17 cellular contexts compared by ENCODE assay signal in the genomic region with DNA sequence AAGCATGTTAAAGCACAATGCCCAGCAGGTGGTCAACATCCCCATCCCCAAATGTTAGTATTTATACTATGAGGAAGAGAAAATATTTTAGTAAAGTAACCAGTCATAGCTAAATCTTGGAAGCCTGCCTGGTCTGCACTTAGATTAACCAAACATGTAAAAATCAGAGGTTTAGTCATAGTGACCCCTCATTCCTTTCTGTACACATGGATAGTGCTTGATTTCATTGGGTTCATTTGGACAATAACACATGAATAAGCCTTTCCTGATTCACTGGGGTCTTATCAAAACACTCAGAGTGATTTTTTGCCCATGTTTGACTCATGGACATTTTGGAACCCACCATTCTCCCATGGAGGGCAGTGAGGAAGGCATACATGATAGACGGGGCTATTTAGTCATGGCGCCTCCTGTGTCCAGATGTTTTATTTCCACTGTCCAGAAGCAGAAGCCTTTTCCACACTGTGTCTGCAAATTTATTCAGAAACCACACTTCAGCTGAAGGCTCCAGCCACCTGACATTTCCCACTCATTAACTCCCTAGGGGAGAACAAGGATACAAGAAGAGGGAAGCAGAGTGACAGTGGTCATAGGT.
DNase-seq lines count a peak whose midpoint lies in the region; TF ChIP-seq lines count a peak whose summit lies in the region.
"Had no signal": no experiment of that assay in that cellular context is flagged by ENCODE, and none has a peak within 500 bp of the region (broad histone marks: within the 10 kb centered on the region; RNA-seq: fewer than 3 reads in every experiment).

No MANE protein-coding gene starts in this region.

- H3K36me3 ChIP-seq in ACC112 (ENCODE audit: insufficient read depth, low read length), result no peaks in the 10 kb centered on the region
- H3K36me3 ChIP-seq in effector memory CD4-positive, alpha-beta T cell (ENCODE audit: control insufficient read depth, insufficient read depth, low read length), result no peaks in the 10 kb centered on the region
- H3K36me3 ChIP-seq: breast epithelium, heart right ventricle, ovary, upper lobe of right lung had no signal

- H3K27ac ChIP-seq in ACC112 (ENCODE audit: low read depth, low read length), result peak overlapping the region; percentile 95
- H3K27ac ChIP-seq in effector memory CD4-positive, alpha-beta T cell (ENCODE audit: insufficient read depth, low read length, poor library complexity, severe bottlenecking), result no peak overlapping the region
- H3K27ac ChIP-seq: breast epithelium, ovary, upper lobe of right lung had no signal

- TF ChIP-seq CTCF in HFF-Myc (IDR thresholded peaks at IDR 0.05; ENCODE audit: low read depth, low read length, missing control alignments), result no peak

- H3K79me2 ChIP-seq in ACC112 (ENCODE audit: control insufficient read depth, insufficient read depth, low read length, unreplicated experiment), result no peaks in the 10 kb centered on the region

- no peaks in the 10 kb centered on the region for H3K9me3 ChIP-seq in effector memory CD4-positive, alpha-beta T cell (ENCODE audit: control insufficient read depth, low read length)
- H3K9me3 ChIP-seq: upper lobe of right lung had no signal

- peaks cover 44% of the 10 kb centered on the region for H3K4me1 ChIP-seq in ACC112 (ENCODE audit: control insufficient read depth, insufficient read depth, low read length, unreplicated experiment)
- no peaks in the 10 kb centered on the region for H3K4me1 ChIP-seq in effector memory CD4-positive, alpha-beta T cell (ENCODE audit: control insufficient read depth, insufficient read depth, low read length, poor library complexity, severe bottlenecking)
- H3K4me1 ChIP-seq: breast epithelium, upper lobe of right lung had no signal

- H3K4me3 ChIP-seq in ACC112 (ENCODE audit: low read depth, low read length) (peak overlapping the region; percentile 45; the same call in 1 of the 2 replicates), HFF-Myc (replicated peaks; ENCODE audit: low read depth, low read length) (no peak overlapping the region)
- no peak overlapping the region for H3K4me3 ChIP-seq in effector memory CD4-positive, alpha-beta T cell (ENCODE audit: insufficient read depth, low read depth, low read length, poor library complexity, severe bottlenecking)
- H3K4me3 ChIP-seq: breast epithelium, heart right ventricle, ovary, smooth muscle cell, upper lobe of right lung had no signal

- DNase-seq in HFF-Myc (ENCODE audit: extremely low read depth, low read depth) (peak; percentile 95), amniotic stem cell (lab: John Stamatoyannopoulos, UW) (peak; percentile 48), fibroblast of the conjunctiva (ENCODE audit: low read depth) (peak; percentile 78), germinal center (ENCODE audit: low spot score) (no peak), NCI-H1694 treated with DMSO at 0.1 percent for 48 hours (lab: John Stamatoyannopoulos, UW) (no peak)
- no peak for DNase-seq in activated naive CD4-positive, alpha-beta T cell treated with Interleukin-2 at 50 U/mL for 16 hours
- DNase-seq in effector memory CD4-positive, alpha-beta T cell, result no peak
- DNase-seq: 8988T; activated naive CD4-positive, alpha-beta T cell; CD8-positive, alpha-beta memory T cell; heart right ventricle; NCI-H1092; ovary; upper lobe of right lung had no signal

- H3K27me3 ChIP-seq in ACC112 (ENCODE audit: insufficient read depth, low read length), result no peaks in the 10 kb centered on the region
- no peaks in the 10 kb centered on the region for H3K27me3 ChIP-seq in effector memory CD4-positive, alpha-beta T cell (replicated peaks; ENCODE audit: control insufficient read depth, insufficient read depth, low read length, poor library complexity, severe bottlenecking)
- H3K27me3 ChIP-seq: breast epithelium, ovary had no signal

- H2AFZ ChIP-seq in ACC112 (ENCODE audit: low read length, unreplicated experiment), result peak overlapping the region; percentile 64

Comparison
In these comparisons a context has a peak if more than half of its experiments do, and no peak if none do; other contexts are left out.
1. DNase-seq: peak in HFF-Myc (single experiment), amniotic stem cell (single experiment) and fibroblast of the conjunctiva (single experiment); none in activated naive CD4-positive, alpha-beta T cell treated with Interleukin-2 at 50 U/mL for 16 hours (single experiment), germinal center (single experiment), NCI-H1694 treated with DMSO at 0.1 percent for 48 hours (single experiment) and effector memory CD4-positive, alpha-beta T cell (0 of 3).